ENCODE assay signal across 8 cellular contexts in genomic region chr5:59893436-59894227, GRCh38. TPM values are rescaled to one million over a fixed set of nuclear protein-coding genes. Genes with fewer than 3 reads are reported as not detected.
DNase-seq lines count a peak whose midpoint lies in the region; ATAC-seq lines count a peak whose summit lies in the region.

PDE4D (minus strand) TSS chr5:59893726.

- DNase-seq in T-helper 1 cell (no peak), NCI-H146 treated with DMSO at 0.1 percent for 48 hours (lab: John Stamatoyannopoulos, UW; ENCODE audit: unreplicated experiment) (peak; percentile 12), brain pericyte (ENCODE audit: low read depth, low spot score) (peak; percentile 27), skeletal muscle cell (ENCODE audit: low read depth) (peak; percentile 16), NCI-H2029 (lab: John Stamatoyannopoulos, UW) (no peak)

- ATAC-seq in GM21723 (IDR thresholded peaks at IDR 0.05; ENCODE audit: unreplicated experiment) = no peak

- peak within 1 kb of the TSS; percentile 60 for H3K4me3 ChIP-seq in iPS-18a (ENCODE audit: low read length)
- H3K4me3 ChIP-seq in skeletal muscle cell (ENCODE audit: low read depth, low read length) = peak within 1 kb of the TSS; percentile 54

- H3K27me3 ChIP-seq in iPS-18a (ENCODE audit: control insufficient read depth, insufficient read depth, low read length) = peaks cover 51% of the 10 kb centered on the region

- intact Hi-C loops in T-helper 1 cell treated with Interleukin-12 subunit alpha and Interleukin-12 subunit beta and Interleukin-4 antibody, amounts not matched to agents 30 ng/mL and 1 ng/mL, for 36 hours (cut with micrococcal nuclease) = no loop called here

- H3K9me3 ChIP-seq in iPS-18a (ENCODE audit: control insufficient read depth, low read depth, low read length) = no peaks in the 10 kb centered on the region

- H3K27ac ChIP-seq in iPS-18a (ENCODE audit: low read length) = no peak within 1 kb of the TSS

- no peaks in the 10 kb centered on the region for H3K36me3 ChIP-seq in iPS-18a (ENCODE audit: control insufficient read depth, low read depth, low read length)

- H3K9ac ChIP-seq in iPS-18a (ENCODE audit: low read length) = no peak within 1 kb of the TSS

- peaks cover 7% of the 10 kb centered on the region for H3K4me1 ChIP-seq in iPS-18a (ENCODE audit: control insufficient read depth, low read depth, low read length)

RNA-seq across cellular contexts. Expression of gene PDE4D, which starts in this region (rescaled TPM):
- total RNA-seq in T-helper 1 cell treated with Interleukin-12 subunit alpha and Interleukin-12 subunit beta and Interleukin-4 antibody, amounts not matched to agents 30 ng/mL and 1 ng/mL, for 36 hours = 80.1 and 81.0 TPM in 2 replicates

Comparison
In these comparisons a context has a peak if more than half of its experiments do, and no peak if none do; other contexts are left out.
1. DNase-seq: peak in NCI-H146 treated with DMSO at 0.1 percent for 48 hours (single experiment), brain pericyte (single experiment) and skeletal muscle cell (single experiment); none in T-helper 1 cell (0 of 5) and NCI-H2029 (single experiment).